Comparison of ENCODE assay signal across 37 cellular contexts in genomic region chr20:1174787-1175186, GRCh38. TPM values are rescaled to one million over a fixed set of nuclear protein-coding genes. Genes with fewer than 3 reads are reported as not detected.
"Had no signal": no experiment of that assay in that cellular context is flagged by ENCODE, and none has a peak within 500 bp of the region (broad histone marks: within the 10 kb centered on the region; RNA-seq: fewer than 3 reads in every experiment).

No MANE protein-coding gene starts in this region.

- FAIRE-seq: TTC549 had no signal

- H3K27me3 Mint-ChIP-seq: activated CD4-positive, alpha-beta memory T cell treated with anti-CD3 and anti-CD28 coated beads, Interleukin-2, amount 10 ng/mL, durations not matched to agents 7 days and 5 days; activated CD4-positive, alpha-beta T cell treated with anti-CD3 and anti-CD28 coated beads, Interleukin-2, amount 10 ng/mL, durations not matched to agents 7 days and 5 days; naive B cell; progenitor cell of endocrine pancreas had no signal

- H3K4me1 Mint-ChIP-seq: activated CD4-positive, alpha-beta memory T cell treated with anti-CD3 and anti-CD28 coated beads, Interleukin-2, amount 10 ng/mL, durations not matched to agents 7 days and 5 days; activated CD4-positive, alpha-beta T cell treated with anti-CD3 and anti-CD28 coated beads, Interleukin-2, amount 10 ng/mL, durations not matched to agents 7 days and 5 days; immature natural killer cell; mesothelial cell of epicardium had no signal

- H3K4me3 ChIP-seq: colonic mucosa, dorsolateral prefrontal cortex, gastroesophageal sphincter, ovary, skin epidermis, testis, transverse colon had no signal

- DNase-seq: activated CD4-positive, alpha-beta memory T cell treated with anti-CD3 and anti-CD28 coated beads, Interleukin-2, amount 10 ng/mL, durations not matched to agents 7 days and 5 days; activated CD4-positive, alpha-beta T cell treated with anti-CD3 and anti-CD28 coated beads for 1 hour; activated CD4-positive, alpha-beta T cell treated with anti-CD3 and anti-CD28 coated beads, Interleukin-2, amount 10 ng/mL, durations not matched to agents 7 days and 5 days; activated CD8-positive, alpha-beta memory T cell treated with anti-CD3 and anti-CD28 coated beads, Interleukin-2, amount 50 U/mL, for 48 hours; activated naive CD4-positive, alpha-beta T cell treated with Interleukin-2 at 50 U/mL for 16 hours; activated T-cell treated with anti-CD3 and anti-CD28 coated beads, Interleukin-2, amount 50 U/mL, for 48 hours; amygdala; colonic mucosa; dorsolateral prefrontal cortex; effector memory CD4-positive, alpha-beta T cell; head of caudate nucleus; hypothalamus; immature natural killer cell; naive B cell; nephron progenitor cell; ovary; stimulated activated CD4-positive, alpha-beta T cell treated with anti-CD3 and anti-CD28 coated beads, Interleukin-12 subunit alpha, Interleukin-12 subunit beta, amount 100 ng/mL, for 4 hours; stimulated activated CD4-positive, alpha-beta T cell treated with anti-CD3 and anti-CD28 coated beads, Interleukin-4, amount 100 ng/mL, for 1 hour; stimulated activated naive CD8-positive, alpha-beta T cell treated with anti-CD3 and anti-CD28 coated beads, Interleukin-15, Interleukin-2, amounts not matched to agents 100 U/mL and 50 U/mL, for 24 hours; T-helper 9 cell; testis; transverse colon had no signal

- H3K4me3 Mint-ChIP-seq: activated CD4-positive, alpha-beta memory T cell treated with anti-CD3 and anti-CD28 coated beads, Interleukin-2, amount 10 ng/mL, durations not matched to agents 7 days and 5 days; activated CD4-positive, alpha-beta T cell treated with anti-CD3 and anti-CD28 coated beads, Interleukin-2, amount 10 ng/mL, durations not matched to agents 7 days and 5 days; immature natural killer cell; mesothelial cell of epicardium; naive B cell; nephron progenitor cell; WTC11 had no signal

- H3K27ac Mint-ChIP-seq: activated CD4-positive, alpha-beta memory T cell treated with anti-CD3 and anti-CD28 coated beads, Interleukin-2, amount 10 ng/mL, durations not matched to agents 7 days and 5 days; activated CD4-positive, alpha-beta T cell treated with anti-CD3 and anti-CD28 coated beads, Interleukin-2, amount 10 ng/mL, durations not matched to agents 7 days and 5 days; activated T-helper 2 cell treated with anti-CD3 and anti-CD28 coated beads, Interferon-gamma antibody, Interleukin-2, Interleukin-4, amounts not matched to agents 10 μg/mL and 5 μg/mL and 100 μg/mL, durations not matched to agents 14 hours and 24 hours and 36 hours; mesothelial cell of epicardium; nephron progenitor cell; progenitor cell of endocrine pancreas; WTC11 had no signal

- H3K36me3 ChIP-seq: ovary had no signal

- H3K27ac ChIP-seq: colonic mucosa, dorsolateral prefrontal cortex, gastroesophageal sphincter, ovary, skin epidermis, testis, transverse colon had no signal

- ATAC-seq: gastroesophageal sphincter; sciatic nerve; stimulated activated naive CD8-positive, alpha-beta T cell treated with anti-CD3 and anti-CD28 coated beads, Interleukin-15, Interleukin-2, amounts not matched to agents 100 U/mL and 50 U/mL, for 24 hours; WTC11 had no signal

- H3K27me3 ChIP-seq: colonic mucosa, dorsolateral prefrontal cortex, gastroesophageal sphincter, ovary, testis, transverse colon had no signal

- H3K9me3 Mint-ChIP-seq: activated CD4-positive, alpha-beta memory T cell treated with anti-CD3 and anti-CD28 coated beads, Interleukin-2, amount 10 ng/mL, durations not matched to agents 7 days and 5 days; activated CD4-positive, alpha-beta T cell treated with anti-CD3 and anti-CD28 coated beads, Interleukin-2, amount 10 ng/mL, durations not matched to agents 7 days and 5 days; activated T-helper 2 cell treated with anti-CD3 and anti-CD28 coated beads, Interferon-gamma antibody, Interleukin-2, Interleukin-4, amounts not matched to agents 10 μg/mL and 5 μg/mL and 100 μg/mL, durations not matched to agents 14 hours and 24 hours and 36 hours; immature natural killer cell; mesothelial cell of epicardium; naive B cell; nephron progenitor cell; WTC11 had no signal

- H3K9me3 ChIP-seq: colonic mucosa, gastroesophageal sphincter, ovary, testis, transverse colon had no signal

RNA-seq across cellular contexts. Expression of gene TMEM74B, which starts 10.0 kb away (rescaled TPM):
- total RNA-seq: fibroblast of lung, fibroblast of villous mesenchyme had no signal
- polyA plus RNA-seq: fibroblast of lung, immature natural killer cell had no signal

RNA-seq across cellular contexts. Expression of gene C20orf202, which starts 28.5 kb away (rescaled TPM):
- total RNA-seq: activated CD4-positive, alpha-beta memory T cell treated with anti-CD3 and anti-CD28 coated beads, Interleukin-2, amount 10 ng/mL, durations not matched to agents 7 days and 5 days; activated CD4-positive, alpha-beta T cell treated with anti-CD3 and anti-CD28 coated beads, Interleukin-2, amount 10 ng/mL, durations not matched to agents 7 days and 5 days; activated T-helper 2 cell treated with anti-CD3 and anti-CD28 coated beads, Interferon-gamma antibody, Interleukin-2, Interleukin-4, amounts not matched to agents 10 μg/mL and 5 μg/mL and 100 μg/mL, durations not matched to agents 14 hours and 24 hours and 36 hours; kidney epithelial cell; T-helper 1 cell treated with Interleukin-12 subunit alpha and Interleukin-12 subunit beta and Interleukin-4 antibody, amounts not matched to agents 30 ng/mL and 1 ng/mL, for 36 hours had no signal
- polyA plus RNA-seq: fibroblast of lung, immature natural killer cell had no signal

RNA-seq across cellular contexts. Expression of gene RAD21L1, which starts 51.1 kb away (rescaled TPM):
- total RNA-seq: activated CD4-positive, alpha-beta memory T cell treated with anti-CD3 and anti-CD28 coated beads, Interleukin-2, amount 10 ng/mL, durations not matched to agents 7 days and 5 days; activated T-helper 2 cell treated with anti-CD3 and anti-CD28 coated beads, Interferon-gamma antibody, Interleukin-2, Interleukin-4, amounts not matched to agents 10 μg/mL and 5 μg/mL and 100 μg/mL, durations not matched to agents 14 hours and 24 hours and 36 hours; colonic mucosa; fibroblast of villous mesenchyme; gastroesophageal sphincter; kidney epithelial cell; mesothelial cell of epicardium; ovary; progenitor cell of endocrine pancreas; renal cortical epithelial cell; sciatic nerve; T-helper 1 cell treated with Interleukin-12 subunit alpha and Interleukin-12 subunit beta and Interleukin-4 antibody, amounts not matched to agents 30 ng/mL and 1 ng/mL, for 36 hours; transverse colon; urinary bladder had no signal
- polyA plus RNA-seq: esophagus, immature natural killer cell, ovary, urinary bladder had no signal
